In genomic region chr9:37031081-37031480, GRCh38 we compare ENCODE assay signal across 20 cellular contexts. TPM values are rescaled to one million over a fixed set of nuclear protein-coding genes. Genes with fewer than 3 reads are reported as not detected.
"Had no signal": no experiment of that assay in that cellular context is flagged by ENCODE, and none has a peak within 500 bp of the region (broad histone marks: within the 10 kb centered on the region; RNA-seq: fewer than 3 reads in every experiment).

No MANE protein-coding gene starts in this region.

- ATAC-seq: foreskin keratinocyte; stimulated activated naive CD8-positive, alpha-beta T cell treated with anti-CD3 and anti-CD28 coated beads, Interleukin-15, Interleukin-2, amounts not matched to agents 100 U/mL and 50 U/mL, for 24 hours had no signal

- H3K27ac ChIP-seq: ascending aorta, breast epithelium, foreskin keratinocyte, right atrium auricular region, skin epidermis, testis, upper lobe of left lung had no signal

- H3K9me3 ChIP-seq: ascending aorta, right atrium auricular region, testis had no signal

- H3K4me1 ChIP-seq: foreskin keratinocyte had no signal

- DNase-seq: activated CD4-positive, alpha-beta T cell treated with anti-CD3 and anti-CD28 coated beads, Interleukin-2, amount 10 ng/mL, durations not matched to agents 7 days and 5 days; activated CD4-positive, CD25-positive, alpha-beta regulatory T cell; activated CD8-positive, alpha-beta memory T cell treated with anti-CD3 and anti-CD28 coated beads, Interleukin-2, amount 50 U/mL, for 48 hours; activated naive CD4-positive, alpha-beta T cell; cerebellar nuclear complex; effector CD8-positive, alpha-beta T cell; foreskin keratinocyte; head of caudate nucleus; immature natural killer cell; nephron progenitor cell; occipital lobe; stimulated activated CD4-positive, alpha-beta T cell treated with anti-CD3 and anti-CD28 coated beads, Interleukin-4, amount 100 ng/mL, for 1 hour; stimulated activated naive CD8-positive, alpha-beta T cell treated with anti-CD3 and anti-CD28 coated beads, Interleukin-15, Interleukin-2, amounts not matched to agents 100 U/mL and 50 U/mL, for 24 hours; testis; upper lobe of left lung had no signal

- H3K4me3 ChIP-seq: ascending aorta, right atrium auricular region, skin epidermis, testis, upper lobe of left lung had no signal

- H3K36me3 ChIP-seq: ascending aorta, breast epithelium, right atrium auricular region, upper lobe of left lung had no signal

RNA-seq across cellular contexts. Expression of gene PAX5, which starts 3.0 kb away (rescaled TPM):
- total RNA-seq: ascending aorta, occipital lobe, progenitor cell of endocrine pancreas had no signal
